Comparison of ENCODE assay signal across 28 cellular contexts in the genomic region with DNA sequence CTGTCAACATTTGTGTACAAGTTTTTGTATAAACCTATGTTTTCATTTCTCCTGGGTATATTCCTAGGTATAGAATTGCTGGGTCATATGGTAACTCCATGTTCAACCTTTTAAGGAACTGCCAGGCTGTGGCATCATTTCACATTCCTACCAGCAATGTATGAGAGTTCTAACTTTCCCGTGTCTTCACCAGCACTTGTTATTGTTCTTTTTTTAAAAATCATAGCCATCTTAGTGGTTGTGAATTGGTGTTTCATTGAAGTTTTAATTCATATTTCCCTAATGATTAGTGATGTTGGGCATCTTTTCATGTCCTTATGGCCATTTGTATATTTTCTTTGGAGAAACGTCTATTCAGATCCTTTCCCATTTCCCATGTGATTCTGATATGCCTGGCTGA.
"Had no signal": no experiment of that assay in that cellular context is flagged by ENCODE, and none has a peak within 500 bp of the region (broad histone marks: within the 10 kb centered on the region; RNA-seq: fewer than 3 reads in every experiment).

No MANE protein-coding gene starts in this region.

- H3K9me3 ChIP-seq: ovary, psoas muscle, right lobe of liver, thyroid gland, vagina had no signal

- H3K36me3 ChIP-seq: neural progenitor cell, ovary, right lobe of liver, sigmoid colon, stomach, thoracic aorta, thyroid gland, tibial nerve, upper lobe of left lung, vagina had no signal

- H3K36me3 Mint-ChIP-seq: neural progenitor cell; stimulated activated effector memory CD8-positive, alpha-beta T cell treated with anti-CD3 and anti-CD28 coated beads, Interleukin-12 subunit alpha, Interleukin-12 subunit beta, amount 100 ng/mL, for 72 hours had no signal

- H3K4me3 Mint-ChIP-seq: nephron; neural progenitor cell; stimulated activated effector memory CD8-positive, alpha-beta T cell treated with anti-CD3 and anti-CD28 coated beads, Interleukin-12 subunit alpha, Interleukin-12 subunit beta, amount 100 ng/mL, for 72 hours; stimulated activated naive B cell treated with anti-CD40 and anti-IgM and Interleukin-4, amounts not matched to agents 10 μg/mL and 1 μg/mL and 100 μg/mL, for 72 hours; stimulated activated naive CD8-positive, alpha-beta T cell treated with anti-CD3 and anti-CD28 coated beads, Interleukin-15, Interleukin-2, amounts not matched to agents 100 ng/mL and 50 ng/mL, for 24 hours had no signal

- FAIRE-seq: small intestine, urothelium cell line had no signal

- DNase-seq: occipital lobe; ovary; posterior cingulate gyrus; psoas muscle; right cardiac atrium; right lobe of liver; sigmoid colon; small intestine; stimulated activated CD4-positive, alpha-beta T cell treated with anti-CD3 and anti-CD28 coated beads, Interleukin-15, amount 100 ng/mL, for 24 hours; stimulated activated CD4-positive, alpha-beta T cell treated with anti-CD3 and anti-CD28 coated beads, Interleukin-2, amount 100 ng/mL, for 24 hours; stimulated activated CD4-positive, alpha-beta T cell treated with anti-CD3 and anti-CD28 coated beads, Interleukin-2, amount 100 ng/mL, for 48 hours; stimulated activated CD4-positive, alpha-beta T cell treated with anti-CD3 and anti-CD28 coated beads, Interleukin-4, amount 100 ng/mL, for 24 hours; stimulated activated naive B cell treated with anti-CD40 and anti-IgM and Interleukin-4, amounts not matched to agents 10 μg/mL and 1 μg/mL and 100 μg/mL, for 72 hours; stimulated activated naive CD4-positive, alpha-beta T cell treated with Interleukin-2 at 50 U/mL for 16 hours; stomach; thyroid gland; trophoblast cell; upper lobe of left lung had no signal

- ATAC-seq: psoas muscle; right cardiac atrium; right lobe of liver; stimulated activated effector memory CD8-positive, alpha-beta T cell treated with anti-CD3 and anti-CD28 coated beads, Interleukin-12 subunit alpha, Interleukin-12 subunit beta, amount 100 ng/mL, for 72 hours; stimulated activated naive B cell treated with anti-CD40 and anti-IgM and Interleukin-4, amounts not matched to agents 10 μg/mL and 1 μg/mL and 100 μg/mL, for 72 hours had no signal

- H3K79me2 ChIP-seq: parathyroid adenoma had no signal

- H3K27me3 Mint-ChIP-seq: progenitor cell of endocrine pancreas; stimulated activated naive B cell treated with anti-CD40 and anti-IgM and Interleukin-4, amounts not matched to agents 10 μg/mL and 1 μg/mL and 100 μg/mL, for 72 hours; stimulated activated naive CD8-positive, alpha-beta T cell treated with anti-CD3 and anti-CD28 coated beads, Interleukin-15, Interleukin-2, amounts not matched to agents 100 ng/mL and 50 ng/mL, for 24 hours had no signal

- H2AFZ ChIP-seq: neural progenitor cell, parathyroid adenoma had no signal

- H3K4me3 ChIP-seq: neural progenitor cell, ovary, psoas muscle, right lobe of liver, sigmoid colon, stomach, thoracic aorta, thyroid gland, tibial nerve, upper lobe of left lung, vagina had no signal

- H3K4me1 Mint-ChIP-seq: nephron, neural progenitor cell had no signal

- H3K9ac ChIP-seq: neural progenitor cell, parathyroid adenoma had no signal

- H3K4me2 ChIP-seq: neural progenitor cell had no signal

- H3K27ac Mint-ChIP-seq: nephron; neural progenitor cell; progenitor cell of endocrine pancreas; stimulated activated effector memory CD8-positive, alpha-beta T cell treated with anti-CD3 and anti-CD28 coated beads, Interleukin-12 subunit alpha, Interleukin-12 subunit beta, amount 100 ng/mL, for 72 hours; stimulated activated naive B cell treated with anti-CD40 and anti-IgM and Interleukin-4, amounts not matched to agents 10 μg/mL and 1 μg/mL and 100 μg/mL, for 72 hours; stimulated activated naive CD8-positive, alpha-beta T cell treated with anti-CD3 and anti-CD28 coated beads, Interleukin-15, Interleukin-2, amounts not matched to agents 100 ng/mL and 50 ng/mL, for 24 hours had no signal

- H3K4me1 ChIP-seq: neural progenitor cell, parathyroid adenoma, psoas muscle, right lobe of liver, sigmoid colon, stomach, thyroid gland, tibial nerve, upper lobe of left lung had no signal

- H3K27ac ChIP-seq: neural progenitor cell, ovary, parathyroid adenoma, psoas muscle, right lobe of liver, sigmoid colon, stomach, thoracic aorta, thyroid gland, tibial nerve, upper lobe of left lung, vagina had no signal

- H3K27me3 ChIP-seq: neural progenitor cell, ovary, right lobe of liver, sigmoid colon, stomach, thyroid gland, tibial nerve, upper lobe of left lung, vagina had no signal
